ENCODE assay signal across 27 cellular contexts in genomic region chr5:40428815-40429214, GRCh38.
DNase-seq lines count a peak whose midpoint lies in the region; ATAC-seq, FAIRE-seq and TF ChIP-seq lines count a peak whose summit lies in the region.
"Had no signal": no experiment of that assay in that cellular context is flagged by ENCODE, and none has a peak within 500 bp of the region (broad histone marks: within the 10 kb centered on the region; RNA-seq: fewer than 3 reads in every experiment).

No MANE protein-coding gene starts in this region.

- DNase-seq in activated CD8-positive, alpha-beta T cell treated with anti-CD3 and anti-CD28 coated beads, Interleukin-2, amount 10 ng/mL, durations not matched to agents 7 days and 5 days, result no peak
- no peak for DNase-seq in activated CD8-positive, alpha-beta T cell treated with anti-CD3 and anti-CD28 coated beads for 36 hours
- no peak for DNase-seq in H54 (ENCODE audit: insufficient read length, low spot score)
- DNase-seq in activated T-helper 2 cell treated with anti-CD3 and anti-CD28 coated beads, Interferon-gamma antibody, Interleukin-2, Interleukin-4, amounts not matched to agents 10 μg/mL and 5 μg/mL and 100 μg/mL, durations not matched to agents 14 hours and 24 hours and 36 hours (ENCODE audit: low spot score), result no peak
- no peak for DNase-seq in body of pancreas
- DNase-seq in NK-92 treated with Interleukin-12 subunit alpha and Interleukin-12 subunit beta, amount 100 ng/mL, for 24 hours (lab: John Stamatoyannopoulos, UW), result no peak
- DNase-seq: ACHN; activated CD4-positive, CD25-positive, alpha-beta regulatory T cell treated with anti-CD3 and anti-CD28 coated beads, Interleukin-2, amount 50 U/mL, for 72 hours; activated CD8-positive, alpha-beta memory T cell treated with anti-CD3 and anti-CD28 coated beads, Interleukin-2, amount 50 U/mL, for 48 hours; activated effector memory CD4-positive, alpha-beta T cell treated with Interleukin-2 at 50 U/mL for 16 hours; effector CD8-positive, alpha-beta T cell; naive thymus-derived CD4-positive, alpha-beta T cell; NCI-H1092 treated with DMSO at 0.1 percent for 48 hours; NCI-H1930; NCI-H526 treated with DMSO at 0.1 percent for 48 hours had no signal

- peaks cover 42% of the 10 kb centered on the region for H3K36me3 Mint-ChIP-seq in activated CD8-positive, alpha-beta T cell treated with anti-CD3 and anti-CD28 coated beads, Interleukin-2, amount 10 ng/mL, durations not matched to agents 7 days and 5 days (ENCODE audit: low read depth)
- H3K36me3 Mint-ChIP-seq in activated CD8-positive, alpha-beta T cell treated with anti-CD3 and anti-CD28 coated beads for 36 hours (ENCODE audit: low read depth), result no peaks in the 10 kb centered on the region
- peaks cover 19% of the 10 kb centered on the region for H3K36me3 Mint-ChIP-seq in activated T-helper 2 cell treated with anti-CD3 and anti-CD28 coated beads, Interferon-gamma antibody, Interleukin-2, Interleukin-4, amounts not matched to agents 10 μg/mL and 5 μg/mL and 100 μg/mL, durations not matched to agents 14 hours and 24 hours and 36 hours (ENCODE audit: low read depth)

- no peaks in the 10 kb centered on the region for H3K27me3 Mint-ChIP-seq in activated CD8-positive, alpha-beta T cell treated with anti-CD3 and anti-CD28 coated beads, Interleukin-2, amount 10 ng/mL, durations not matched to agents 7 days and 5 days (ENCODE audit: low read depth)
- H3K27me3 Mint-ChIP-seq in activated CD8-positive, alpha-beta T cell treated with anti-CD3 and anti-CD28 coated beads for 36 hours, result no peaks in the 10 kb centered on the region
- H3K27me3 Mint-ChIP-seq in activated T-helper 2 cell treated with anti-CD3 and anti-CD28 coated beads, Interferon-gamma antibody, Interleukin-2, Interleukin-4, amounts not matched to agents 10 μg/mL and 5 μg/mL and 100 μg/mL, durations not matched to agents 14 hours and 24 hours and 36 hours (ENCODE audit: low read depth), result no peaks in the 10 kb centered on the region
- H3K27me3 Mint-ChIP-seq: naive thymus-derived CD4-positive, alpha-beta T cell had no signal

- peak; percentile 6 for FAIRE-seq in H54 (lab: Jason Lieb, UNC)
- FAIRE-seq: colon, D721Med, GM12892, urothelium cell line had no signal

- H3K9me3 ChIP-seq in skeletal muscle satellite cell (replicated peaks; ENCODE audit: low read length) (no peaks in the 10 kb centered on the region), body of pancreas (no peaks in the 10 kb centered on the region)
- H3K9me3 ChIP-seq: breast epithelium, suprapubic skin had no signal

- H3K4me2 ChIP-seq in skeletal muscle satellite cell (ENCODE audit: low read length), result peak overlapping the region; percentile 10
- H3K4me2 ChIP-seq: hepatocyte had no signal

- H3K4me3 ChIP-seq in skeletal muscle satellite cell (ENCODE audit: low read length) (no peak overlapping the region), body of pancreas (no peak overlapping the region)
- H3K4me3 ChIP-seq: BLaER1, breast epithelium, hepatocyte, suprapubic skin had no signal

- H3K4me3 Mint-ChIP-seq in activated CD8-positive, alpha-beta T cell treated with anti-CD3 and anti-CD28 coated beads, Interleukin-2, amount 10 ng/mL, durations not matched to agents 7 days and 5 days, result no peak overlapping the region
- no peak overlapping the region for H3K4me3 Mint-ChIP-seq in activated CD8-positive, alpha-beta T cell treated with anti-CD3 and anti-CD28 coated beads for 36 hours
- H3K4me3 Mint-ChIP-seq in activated T-helper 2 cell treated with anti-CD3 and anti-CD28 coated beads, Interferon-gamma antibody, Interleukin-2, Interleukin-4, amounts not matched to agents 10 μg/mL and 5 μg/mL and 100 μg/mL, durations not matched to agents 14 hours and 24 hours and 36 hours (ENCODE audit: low read depth), result no peak overlapping the region

- no peak for ATAC-seq in activated CD8-positive, alpha-beta T cell treated with anti-CD3 and anti-CD28 coated beads, Interleukin-2, amount 10 ng/mL, durations not matched to agents 7 days and 5 days
- no peak for ATAC-seq in activated CD8-positive, alpha-beta T cell treated with anti-CD3 and anti-CD28 coated beads for 36 hours
- no peak for ATAC-seq in body of pancreas
- no peak for ATAC-seq in GM21737 (IDR thresholded peaks at IDR 0.05; ENCODE audit: unreplicated experiment)
- ATAC-seq: left lobe of liver had no signal

- H3K9ac ChIP-seq in skeletal muscle satellite cell (ENCODE audit: low read depth, low read length), result peak overlapping the region; percentile 8
- H3K9ac ChIP-seq: BLaER1 had no signal

- H3K27ac Mint-ChIP-seq in activated CD8-positive, alpha-beta T cell treated with anti-CD3 and anti-CD28 coated beads, Interleukin-2, amount 10 ng/mL, durations not matched to agents 7 days and 5 days, result peak overlapping the region; percentile 90
- no peak overlapping the region for H3K27ac Mint-ChIP-seq in activated CD8-positive, alpha-beta T cell treated with anti-CD3 and anti-CD28 coated beads for 36 hours
- peak overlapping the region; percentile 76 for H3K27ac Mint-ChIP-seq in activated T-helper 2 cell treated with anti-CD3 and anti-CD28 coated beads, Interferon-gamma antibody, Interleukin-2, Interleukin-4, amounts not matched to agents 10 μg/mL and 5 μg/mL and 100 μg/mL, durations not matched to agents 14 hours and 24 hours and 36 hours

- TF ChIP-seq CTCF in activated CD8-positive, alpha-beta T cell treated with anti-CD3 and anti-CD28 coated beads for 36 hours (IDR thresholded peaks at IDR 0.05), result no peak
- TF ChIP-seq CTCF in body of pancreas (IDR thresholded peaks at IDR 0.05), result no peak

- H3K27ac ChIP-seq in body of pancreas, result no peak overlapping the region
- H3K27ac ChIP-seq: BLaER1, breast epithelium, foreskin keratinocyte, hepatocyte, suprapubic skin had no signal

- peaks cover 19% of the 10 kb centered on the region for H3K9me3 Mint-ChIP-seq in activated CD8-positive, alpha-beta T cell treated with anti-CD3 and anti-CD28 coated beads, Interleukin-2, amount 10 ng/mL, durations not matched to agents 7 days and 5 days (ENCODE audit: insufficient read depth)
- H3K9me3 Mint-ChIP-seq in activated CD8-positive, alpha-beta T cell treated with anti-CD3 and anti-CD28 coated beads for 36 hours, result peaks cover 7% of the 10 kb centered on the region
- H3K9me3 Mint-ChIP-seq in activated T-helper 2 cell treated with anti-CD3 and anti-CD28 coated beads, Interferon-gamma antibody, Interleukin-2, Interleukin-4, amounts not matched to agents 10 μg/mL and 5 μg/mL and 100 μg/mL, durations not matched to agents 14 hours and 24 hours and 36 hours, result peaks cover 24% of the 10 kb centered on the region

- H3K36me3 ChIP-seq in skeletal muscle satellite cell (ENCODE audit: insufficient read depth, low read length) (no peaks in the 10 kb centered on the region), body of pancreas (replicated peaks in 1 of 2; ENCODE audit: insufficient read depth in 1 of 2, low read depth in 2 of 2) (no peaks in the 10 kb centered on the region)
- H3K36me3 ChIP-seq: BLaER1, breast epithelium, suprapubic skin had no signal

- H3K27me3 ChIP-seq in skeletal muscle satellite cell (ENCODE audit: control insufficient read depth, insufficient read depth, low read length) (no peaks in the 10 kb centered on the region), body of pancreas (no peaks in the 10 kb centered on the region)
- H3K27me3 ChIP-seq: BLaER1, breast epithelium, foreskin keratinocyte, hepatocyte, suprapubic skin had no signal

- H3K4me1 Mint-ChIP-seq in activated CD8-positive, alpha-beta T cell treated with anti-CD3 and anti-CD28 coated beads, Interleukin-2, amount 10 ng/mL, durations not matched to agents 7 days and 5 days (ENCODE audit: low read depth), result peaks cover 57% of the 10 kb centered on the region
- peaks cover 47% of the 10 kb centered on the region for H3K4me1 Mint-ChIP-seq in activated CD8-positive, alpha-beta T cell treated with anti-CD3 and anti-CD28 coated beads for 36 hours (ENCODE audit: low read depth)
- H3K4me1 Mint-ChIP-seq in activated T-helper 2 cell treated with anti-CD3 and anti-CD28 coated beads, Interferon-gamma antibody, Interleukin-2, Interleukin-4, amounts not matched to agents 10 μg/mL and 5 μg/mL and 100 μg/mL, durations not matched to agents 14 hours and 24 hours and 36 hours (ENCODE audit: low read depth), result peaks cover 54% of the 10 kb centered on the region

- WGBS in body of pancreas, 2 donors, result 90 to 92% methylated on average over 4 of the region's 4 CpGs

- H3K4me1 ChIP-seq in skeletal muscle satellite cell (ENCODE audit: control insufficient read depth, insufficient read depth, low read length), result peaks cover 25% of the 10 kb centered on the region
- H3K4me1 ChIP-seq in body of pancreas, result no peaks in the 10 kb centered on the region
- H3K4me1 ChIP-seq: breast epithelium had no signal

- POLR2A ChIA-PET in activated CD8-positive, alpha-beta T cell treated with anti-CD3 and anti-CD28 coated beads, Interleukin-2, amount 10 ng/mL, durations not matched to agents 7 days and 5 days (lab: Charles Lee), result no interaction called here
- POLR2A ChIA-PET in activated CD8-positive, alpha-beta T cell treated with anti-CD3 and anti-CD28 coated beads for 36 hours (lab: Charles Lee), result interaction anchor here (1.2 kb wide), 1 partner anchor 19 kb away, joined by 5 read pairs; no protein-coding TSS in a partner anchor

- CTCF ChIA-PET in activated CD8-positive, alpha-beta T cell treated with anti-CD3 and anti-CD28 coated beads, Interleukin-2, amount 10 ng/mL, durations not matched to agents 7 days and 5 days (lab: Charles Lee), result interaction anchor here (1.4 to 1.9 kb wide), 2 partner anchors 13 to 21 kb away, joined by 4 to 5 read pairs; no protein-coding TSS in a partner anchor
- CTCF ChIA-PET in activated CD8-positive, alpha-beta T cell treated with anti-CD3 and anti-CD28 coated beads for 36 hours (lab: Charles Lee), result interaction anchor here (1.2 to 1.8 kb wide), 2 partner anchors 8 to 46 kb away, joined by 4 to 8 read pairs; no protein-coding TSS in a partner anchor

- intact Hi-C loops in activated CD8-positive, alpha-beta T cell treated with anti-CD3 and anti-CD28 coated beads for 36 hours (cut with micrococcal nuclease), result no loop called here
- intact Hi-C loops in activated T-helper 2 cell treated with anti-CD3 and anti-CD28 coated beads, Interferon-gamma antibody, Interleukin-2, Interleukin-4, amounts not matched to agents 10 μg/mL and 5 μg/mL and 100 μg/mL, durations not matched to agents 14 hours and 24 hours and 36 hours (cut with micrococcal nuclease), result loop anchor here (1.0 to 2.0 kb wide), 6 partner anchors 8 to 250 kb away; partner anchors contain the start of gene PTGER4
- intact Hi-C loops in body of pancreas (cut with DNase I), result no loop called here

- TF ChIP-seq POLR2A in H54 (IDR thresholded peaks at IDR 0.05; ENCODE audit: low read depth, low read length) (no peak), body of pancreas (IDR thresholded peaks at IDR 0.05) (no peak)
